24 cellular contexts compared by ENCODE assay signal in the genomic region with DNA sequence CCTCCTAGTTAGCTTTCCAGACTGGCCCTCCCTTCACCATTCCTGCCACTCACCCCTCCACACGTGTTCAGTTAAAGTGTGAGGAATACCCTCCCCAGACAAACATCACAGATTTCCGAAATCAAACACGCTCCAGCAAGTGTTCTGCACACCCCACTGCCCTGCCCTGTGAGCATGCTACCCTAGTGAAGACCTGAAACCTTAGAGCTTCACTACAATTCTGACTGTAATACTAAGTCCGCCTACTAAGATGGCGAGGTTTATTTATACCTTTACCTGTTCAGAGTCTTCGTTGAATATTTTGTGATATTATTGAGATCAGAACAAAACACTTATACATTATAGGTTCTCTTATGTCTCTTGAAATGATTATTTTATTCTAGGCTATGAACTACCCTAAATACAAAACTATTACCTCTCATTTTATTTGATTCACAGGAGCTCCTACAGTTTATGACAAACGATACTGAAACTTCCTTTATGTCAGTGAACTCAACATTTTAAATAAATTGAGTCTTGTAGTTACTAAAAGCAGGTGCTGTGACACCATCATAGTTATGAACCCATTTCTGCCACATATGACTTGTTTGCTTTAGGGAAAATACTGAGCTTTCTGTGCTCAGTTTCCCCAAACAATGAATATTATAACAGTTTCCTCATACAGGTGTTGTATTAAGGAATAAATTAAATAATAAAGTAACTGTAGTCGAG. TPM values are rescaled to one million over a fixed set of nuclear protein-coding genes. Genes with fewer than 3 reads are reported as not detected.
DNase-seq lines count a peak whose midpoint lies in the region; ATAC-seq, FAIRE-seq and TF ChIP-seq lines count a peak whose summit lies in the region.
"Had no signal": no experiment of that assay in that cellular context is flagged by ENCODE, and none has a peak within 500 bp of the region (broad histone marks: within the 10 kb centered on the region; RNA-seq: fewer than 3 reads in every experiment).

No MANE protein-coding gene starts in this region.

- H3K4me1 ChIP-seq in thyroid gland (no peaks in the 10 kb centered on the region), mesendoderm (ENCODE audit: control insufficient read depth, low read depth, low read length) (no peaks in the 10 kb centered on the region)

- no peaks in the 10 kb centered on the region for H3K36me3 ChIP-seq in thyroid gland
- H3K36me3 ChIP-seq in mesendoderm (ENCODE audit: control insufficient read depth, insufficient read depth, low read length) = no peaks in the 10 kb centered on the region
- H3K36me3 ChIP-seq: ovary, transverse colon had no signal

- no peak overlapping the region for H3K56ac ChIP-seq in mesendoderm (ENCODE audit: low read length)

- no peak overlapping the region for H3K4me3 ChIP-seq in thyroid gland (replicated peaks in 1 of 3)
- no peak overlapping the region for H3K4me3 ChIP-seq in mesendoderm (ENCODE audit: low read length)
- H3K4me3 ChIP-seq: lower lobe of right lung, ovary, transverse colon had no signal

- H3K23ac ChIP-seq in mesendoderm (ENCODE audit: low read length) = no peak overlapping the region

- no peak for TF ChIP-seq CTCF in thyroid gland (IDR thresholded peaks at IDR 0.05)

- no peak overlapping the region for H2BK5ac ChIP-seq in mesendoderm (ENCODE audit: low read length)

- no peaks in the 10 kb centered on the region for H3K4me1 Mint-ChIP-seq in activated CD8-positive, alpha-beta T cell treated with anti-CD3 and anti-CD28 coated beads, Interleukin-2, amount 10 ng/mL, durations not matched to agents 7 days and 5 days (ENCODE audit: low read depth)
- H3K4me1 Mint-ChIP-seq: endodermal cell had no signal

- H3K18ac ChIP-seq in mesendoderm (ENCODE audit: low read length) = no peak overlapping the region

- H3K4me2 ChIP-seq in mesendoderm (ENCODE audit: low read length) = no peak overlapping the region

- no peaks in the 10 kb centered on the region for H3K79me2 ChIP-seq in mesendoderm (ENCODE audit: control insufficient read depth, insufficient read depth, low read length)

- H2BK15ac ChIP-seq in mesendoderm (replicated peaks; ENCODE audit: low read depth) = no peak overlapping the region

- CTCF ChIA-PET in activated CD8-positive, alpha-beta T cell treated with anti-CD3 and anti-CD28 coated beads, Interleukin-2, amount 10 ng/mL, durations not matched to agents 7 days and 5 days (lab: Charles Lee) = interaction anchor here (1.0 kb wide), 1 partner anchor 8 kb away, joined by 4 read pairs; no protein-coding TSS in a partner anchor

- intact Hi-C loops in thyroid gland (cut with DNase I) = no loop called here

- H3K27ac ChIP-seq in thyroid gland = no peak overlapping the region
- H3K27ac ChIP-seq in mesendoderm (ENCODE audit: low read depth, low read length) = no peak overlapping the region
- H3K27ac ChIP-seq: lower lobe of right lung, ovary, transverse colon had no signal

- no peak overlapping the region for H3K27ac Mint-ChIP-seq in activated CD8-positive, alpha-beta T cell treated with anti-CD3 and anti-CD28 coated beads, Interleukin-2, amount 10 ng/mL, durations not matched to agents 7 days and 5 days
- H3K27ac Mint-ChIP-seq: activated CD4-positive, alpha-beta memory T cell treated with anti-CD3 and anti-CD28 coated beads for 36 hours; endodermal cell had no signal

- no peak overlapping the region for H2AK5ac ChIP-seq in mesendoderm (ENCODE audit: low read length)

- H3K27me3 ChIP-seq in thyroid gland (no peaks in the 10 kb centered on the region), mesendoderm (ENCODE audit: insufficient read depth, low read length, poor library complexity) (no peaks in the 10 kb centered on the region)
- H3K27me3 ChIP-seq: ovary, transverse colon had no signal

- FAIRE-seq in GM12892 (lab: Jason Lieb, UNC) = peak; percentile 89

- H3K9ac ChIP-seq in mesendoderm (ENCODE audit: low read length) = no peak overlapping the region

- H3K4ac ChIP-seq in mesendoderm (ENCODE audit: low read depth, low read length) = no peak overlapping the region

- WGBS in thyroid gland, 2 donors = 88 to 89% methylated on average over 8 of the region's 8 CpGs
- WGBS in mesendoderm (ENCODE audit: extremely low coverage, insufficient coverage, low lambda C conversion rate) = no CpG with 5 or more reads among the region's 8 CpGs

- no peaks in the 10 kb centered on the region for H3K79me1 ChIP-seq in mesendoderm (ENCODE audit: low read length)

- peaks cover 23% of the 10 kb centered on the region for H3K27me3 Mint-ChIP-seq in activated CD8-positive, alpha-beta T cell treated with anti-CD3 and anti-CD28 coated beads, Interleukin-2, amount 10 ng/mL, durations not matched to agents 7 days and 5 days (ENCODE audit: low read depth)

- no peak for DNase-seq in GM12892 (ENCODE audit: insufficient read length)
- no peak for DNase-seq in thyroid gland
- no peak for DNase-seq in activated CD8-positive, alpha-beta T cell treated with anti-CD3 and anti-CD28 coated beads, Interleukin-2, amount 10 ng/mL, durations not matched to agents 7 days and 5 days
- DNase-seq in medulla oblongata (ENCODE audit: extremely low spot score) = no peak
- DNase-seq in mesendoderm = no peak
- DNase-seq: ACHN; activated CD4-positive, alpha-beta memory T cell treated with anti-CD3 and anti-CD28 coated beads for 36 hours; activated naive CD4-positive, alpha-beta T cell treated with anti-CD3 and anti-CD28 coated beads, Interleukin-2, amount 50 U/mL, for 16 hours; activated T-cell treated with anti-CD3 and anti-CD28 coated beads, Interleukin-2, amount 50 U/mL, for 4 hours; DMS53; endodermal cell; Karpas-422; lower lobe of right lung; NCI-H1092; NCI-H526 treated with DMSO at 0.1 percent for 48 hours; OCI-M1; ovary; SHP77 treated with DMSO at 0.1 percent for 48 hours; stimulated activated naive CD4-positive, alpha-beta T cell treated with Interleukin-2 at 50 U/mL for 16 hours; transverse colon had no signal

- no peak overlapping the region for H2BK120ac ChIP-seq in mesendoderm (ENCODE audit: low read depth, low read length)

- TF ChIP-seq POLR2A in GM12892 (IDR thresholded peaks at IDR 0.05; ENCODE audit: low read depth, low read length) (no peak), thyroid gland (IDR thresholded peaks at IDR 0.05) (no peak)

- H3K36me3 Mint-ChIP-seq in activated CD8-positive, alpha-beta T cell treated with anti-CD3 and anti-CD28 coated beads, Interleukin-2, amount 10 ng/mL, durations not matched to agents 7 days and 5 days (ENCODE audit: low read depth) = no peaks in the 10 kb centered on the region
- H3K36me3 Mint-ChIP-seq: activated CD4-positive, alpha-beta memory T cell treated with anti-CD3 and anti-CD28 coated beads for 36 hours had no signal

- no peaks in the 10 kb centered on the region for H3K9me3 ChIP-seq in thyroid gland
- H3K9me3 ChIP-seq: lower lobe of right lung, ovary, transverse colon had no signal

- H3K9me3 Mint-ChIP-seq in activated CD8-positive, alpha-beta T cell treated with anti-CD3 and anti-CD28 coated beads, Interleukin-2, amount 10 ng/mL, durations not matched to agents 7 days and 5 days (ENCODE audit: insufficient read depth) = no peaks in the 10 kb centered on the region
- H3K9me3 Mint-ChIP-seq: activated CD4-positive, alpha-beta memory T cell treated with anti-CD3 and anti-CD28 coated beads for 36 hours; activated T-cell treated with anti-CD3 and anti-CD28 coated beads, Interleukin-2, amount 50 U/mL, for 4 hours; endodermal cell had no signal

- H4K5ac ChIP-seq in mesendoderm (ENCODE audit: low read length) = no peak overlapping the region

- ATAC-seq in GM19351 (IDR thresholded peaks at IDR 0.05; ENCODE audit: unreplicated experiment) (peak; percentile 96), HG02763 (IDR thresholded peaks at IDR 0.05; ENCODE audit: unreplicated experiment) (peak; percentile 41), HG03469 (IDR thresholded peaks at IDR 0.05; ENCODE audit: unreplicated experiment) (peak; percentile 86)
- no peak for ATAC-seq in activated CD8-positive, alpha-beta T cell treated with anti-CD3 and anti-CD28 coated beads, Interleukin-2, amount 10 ng/mL, durations not matched to agents 7 days and 5 days
- ATAC-seq: activated T-cell treated with anti-CD3 and anti-CD28 coated beads, Interleukin-2, amount 50 U/mL, for 4 hours; lower lobe of right lung; sciatic nerve had no signal

- no peak overlapping the region for H4K8ac ChIP-seq in mesendoderm (ENCODE audit: low read depth, low read length)

- POLR2A ChIA-PET in activated CD8-positive, alpha-beta T cell treated with anti-CD3 and anti-CD28 coated beads, Interleukin-2, amount 10 ng/mL, durations not matched to agents 7 days and 5 days (lab: Charles Lee) = no interaction called here

- H3K4me3 Mint-ChIP-seq in activated CD8-positive, alpha-beta T cell treated with anti-CD3 and anti-CD28 coated beads, Interleukin-2, amount 10 ng/mL, durations not matched to agents 7 days and 5 days = no peak overlapping the region
- H3K4me3 Mint-ChIP-seq: activated CD4-positive, alpha-beta memory T cell treated with anti-CD3 and anti-CD28 coated beads for 36 hours; activated T-cell treated with anti-CD3 and anti-CD28 coated beads, Interleukin-2, amount 50 U/mL, for 4 hours; endodermal cell had no signal

RNA-seq across cellular contexts. Expression of a gene that starts 8.6 kb away (rescaled TPM):
- polyA plus RNA-seq in GM12892 (2012; ENCODE audit: missing spikeins) = 0.30 TPM
- 1 to 10 TPM in 3 of 4 donors, under 1 TPM in 1; 0.67 to 8.4 (median 3.5) TPM for total RNA-seq in thyroid gland
- under 1 TPM in 1 of 2 experiments, not detected in 1; 0.39 TPM for total RNA-seq in activated CD8-positive, alpha-beta T cell treated with anti-CD3 and anti-CD28 coated beads, Interleukin-2, amount 10 ng/mL, durations not matched to agents 7 days and 5 days
- polyA plus RNA-seq in mesendoderm (2013, experiment 1 of 2) = 0.31 TPM
- 0.31 TPM for polyA plus RNA-seq in mesendoderm (2013, experiment 2 of 2)
